ENCODE assay signal across 8 cellular contexts in genomic region chr1:92833840-92834239, GRCh38. TPM values are rescaled to one million over a fixed set of nuclear protein-coding genes. Genes with fewer than 3 reads are reported as not detected.
A peak's percentile ranks its signal among the peaks of the same experiment; 100 is the strongest.
DNase-seq lines count a peak whose midpoint lies in the region; ATAC-seq and TF ChIP-seq lines count a peak whose summit lies in the region.
"Had no signal": no experiment of that assay in that cellular context is flagged by ENCODE, and none has a peak within 500 bp of the region (broad histone marks: within the 10 kb centered on the region; RNA-seq: fewer than 3 reads in every experiment).

No MANE protein-coding gene starts in this region.

- H3K27me3 Mint-ChIP-seq in activated B cell treated with CpG ODN at 0.5 μM for 24 hours, result no peaks in the 10 kb centered on the region

- TF ChIP-seq CTCF in HFF-Myc (IDR thresholded peaks at IDR 0.05; ENCODE audit: low read depth, low read length, missing control alignments), result no peak
- no peak for TF ChIP-seq CTCF in activated B cell treated with CpG ODN at 0.5 μM for 24 hours (IDR thresholded peaks at IDR 0.05)
- TF ChIP-seq CTCF in fibroblast of the aortic adventitia (IDR thresholded peaks at IDR 0.05; ENCODE audit: insufficient read depth, low read length), result no peak

- CTCF ChIA-PET in activated B cell treated with CpG ODN at 0.5 μM for 24 hours (lab: Charles Lee), result interaction anchor here (1.4 kb wide), 1 partner anchor 26 kb away, joined by 4 read pairs; no protein-coding TSS in a partner anchor

- POLR2A ChIA-PET in activated B cell treated with CpG ODN at 0.5 μM for 24 hours (lab: Charles Lee), result no interaction called here

- DNase-seq in HFF-Myc (ENCODE audit: extremely low read depth, low read depth) (no peak), activated B cell treated with CpG ODN at 0.5 μM for 24 hours (no peak), fibroblast of the aortic adventitia (ENCODE audit: low read depth) (no peak), GM03348 (ENCODE audit: low spot score) (no peak), EL (no peak)
- DNase-seq in stimulated activated CD4-positive, alpha-beta T cell treated with anti-CD3 and anti-CD28 coated beads, Interleukin-4, amount 100 ng/mL, for 24 hours, result peak; percentile 39
- DNase-seq: left ventricle myocardium superior had no signal

- peaks cover 67% of the 10 kb centered on the region for H3K4me1 Mint-ChIP-seq in activated B cell treated with CpG ODN at 0.5 μM for 24 hours

- peak overlapping the region; percentile 99 for H3K4me3 Mint-ChIP-seq in activated B cell treated with CpG ODN at 0.5 μM for 24 hours

- H3K27ac Mint-ChIP-seq in activated B cell treated with CpG ODN at 0.5 μM for 24 hours, result peak overlapping the region; percentile 97

- peaks cover 71% of the 10 kb centered on the region for H3K36me3 Mint-ChIP-seq in activated B cell treated with CpG ODN at 0.5 μM for 24 hours (ENCODE audit: low read depth)

- H3K4me3 ChIP-seq in HFF-Myc (replicated peaks; ENCODE audit: low read depth, low read length), result peak overlapping the region; percentile 92
- peak overlapping the region; percentile 98 for H3K4me3 ChIP-seq in fibroblast of the aortic adventitia (ENCODE audit: low read depth, low read length)

- intact Hi-C loops in activated B cell treated with CpG ODN at 0.5 μM for 24 hours (cut with micrococcal nuclease), result loop anchor here (2.0 to 10.0 kb wide), 4 partner anchors 29 to 1041 kb away; partner anchors contain the start of genes DNTTIP2, DR1, GLMN and RPAP2

- ATAC-seq in activated B cell treated with CpG ODN at 0.5 μM for 24 hours (ENCODE audit: low read depth), result no peak
- ATAC-seq in GM19351 (IDR thresholded peaks at IDR 0.05; ENCODE audit: unreplicated experiment), result no peak
- ATAC-seq: left ventricle myocardium superior had no signal

- H3K9me3 Mint-ChIP-seq in activated B cell treated with CpG ODN at 0.5 μM for 24 hours, result no peaks in the 10 kb centered on the region

RNA-seq across cellular contexts. Expression of gene RPL5, which starts 2.0 kb away (rescaled TPM):
- total RNA-seq in activated B cell treated with CpG ODN at 0.5 μM for 24 hours (1,685 and 1,766 TPM in 2 replicates), fibroblast of the aortic adventitia (ENCODE audit: low replicate concordance) (935 and 1,772 TPM in 2 replicates)

RNA-seq across cellular contexts. Expression of gene EVI5, which starts 48.9 kb away (rescaled TPM):
- 18.2 and 27.4 TPM in 2 replicates for total RNA-seq in activated B cell treated with CpG ODN at 0.5 μM for 24 hours
- 55.3 and 126 TPM in 2 replicates for total RNA-seq in fibroblast of the aortic adventitia (ENCODE audit: low replicate concordance)
